1 cellular context compared by ENCODE assay signal in genomic region chr3:7728566-7729519, GRCh38.
TF ChIP-seq lines count a peak whose summit lies in the region.

No MANE protein-coding gene starts in this region.

TF ChIP-seq in HCT116, 20 proteins besides CTCF, POLR2A, EP300 and RAD21 (continued from another document):
- TF ChIP-seq REST (IDR thresholded peaks at IDR 0.05; ENCODE audit: low read depth): peak; percentile 38
TF ChIP-seq in HCT116: peak in this region for 1.
